Comparison of ENCODE assay signal across 8 cellular contexts in the genomic region with DNA sequence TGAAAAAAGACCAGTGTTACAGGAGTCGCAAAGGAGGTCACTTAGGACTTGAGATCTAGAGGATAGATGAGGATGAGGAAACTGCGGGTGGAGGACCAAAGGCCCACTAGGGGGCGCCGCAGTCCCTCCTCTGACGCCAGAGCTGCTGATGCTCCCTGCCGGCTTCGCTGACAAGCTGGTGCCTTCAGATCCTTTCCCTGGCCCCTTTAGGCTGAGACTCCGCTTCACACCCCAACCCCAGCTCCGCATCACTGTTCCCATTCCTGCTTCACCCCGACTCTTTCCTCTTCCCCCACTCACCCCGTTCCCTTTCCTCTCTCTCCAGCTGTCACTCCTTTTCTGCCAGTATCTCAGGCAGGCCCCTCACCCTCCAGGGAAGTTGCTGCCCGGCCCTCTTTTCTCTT. TPM values are rescaled to one million over a fixed set of nuclear protein-coding genes. Genes with fewer than 3 reads are reported as not detected.
DNase-seq lines count a peak whose midpoint lies in the region; ATAC-seq and TF ChIP-seq lines count a peak whose summit lies in the region.

No MANE protein-coding gene starts in this region.

- no peaks in the 10 kb centered on the region for H3K79me2 ChIP-seq in osteoblast (ENCODE audit: insufficient read depth, low read length)

- no peaks in the 10 kb centered on the region for H3K4me1 ChIP-seq in foreskin keratinocyte
- H3K4me1 ChIP-seq in osteoblast (ENCODE audit: insufficient read depth, low read length), result peaks cover 4% of the 10 kb centered on the region
- no peaks in the 10 kb centered on the region for H3K4me1 ChIP-seq in testis

- H3K27ac ChIP-seq in foreskin keratinocyte (no peak overlapping the region), osteoblast (ENCODE audit: low read depth, low read length) (no peak overlapping the region), testis (peak overlapping the region in 1 of 2 donors; percentile 23)

- TF ChIP-seq CTCF in foreskin keratinocyte (conservative IDR thresholded peaks at IDR 0.05) (peak; percentile 88), osteoblast (IDR thresholded peaks at IDR 0.05; ENCODE audit: extremely low read depth, low read depth, low read length) (peak; percentile 89), testis (IDR thresholded peaks at IDR 0.05) (peak; percentile 47 to 82 (median 79))

- DNase-seq in GM03348 (ENCODE audit: low spot score) (peak; percentile 91), MV-4-11 (lab: John Stamatoyannopoulos, UW) (peak; percentile 65), SK-MEL-5 (ENCODE audit: low read depth, low spot score) (peak; percentile 82), activated gamma-delta T cell treated with Interleukin-2 at 50 U/mL for 16 hours (peak; percentile 72), foreskin keratinocyte (no peak), osteoblast (ENCODE audit: insufficient read length, low spot score, missing footprints) (peak; percentile 100), testis (peak; percentile 90)

- no peaks in the 10 kb centered on the region for H4K20me1 ChIP-seq in osteoblast (ENCODE audit: insufficient read depth, low read length)

- intact Hi-C loops in testis (cut with DNase I; ENCODE audit: low total_unique reads), result no loop called here

- no peak overlapping the region for H2AFZ ChIP-seq in osteoblast (ENCODE audit: low read length)

- H3K4me2 ChIP-seq in osteoblast (ENCODE audit: insufficient read depth, low read length), result no peak overlapping the region

- H3K9me3 ChIP-seq in osteoblast (ENCODE audit: low read depth, low read length) (no peaks in the 10 kb centered on the region), testis (no peaks in the 10 kb centered on the region)

- ATAC-seq in foreskin keratinocyte, result peak; percentile 44
- no peak for ATAC-seq in GM21526 (IDR thresholded peaks at IDR 0.05; ENCODE audit: low FRiP score, unreplicated experiment)

- 37 to 38% methylated on average over 12 of the region's 12 CpGs for WGBS in testis, 2 donors

- H3K27me3 ChIP-seq in foreskin keratinocyte, result peaks cover 38% of the 10 kb centered on the region
- H3K27me3 ChIP-seq in osteoblast (ENCODE audit: insufficient read depth, low read length), result peaks cover 37% of the 10 kb centered on the region
- H3K27me3 ChIP-seq in testis, result no peaks in the 10 kb centered on the region

- H3K36me3 ChIP-seq in osteoblast (ENCODE audit: insufficient read depth, low read length), result no peaks in the 10 kb centered on the region
- no peaks in the 10 kb centered on the region for H3K36me3 ChIP-seq in testis (ENCODE audit: low read depth, missing control alignments)

- in situ Hi-C loops in SK-MEL-5 (cut with HindIII; ENCODE audit: low pct_unique_long_range_greater_than_20kb, low sequenced_read_pairs), result no loop called here

- H3K4me3 ChIP-seq in osteoblast (ENCODE audit: insufficient read depth, low read length) (no peak overlapping the region), testis (no peak overlapping the region)

- TF ChIP-seq POLR2A in testis (IDR thresholded peaks at IDR 0.05), result no peak

RNA-seq across cellular contexts. Expression of a gene that starts 4.3 kb away (rescaled TPM):
- total RNA-seq in SK-MEL-5 (2014; rRNA removed; shearing (Covaris generic)), result not detected in 2 replicates
- polyA plus RNA-seq in SK-MEL-5 (2015; cell fraction: cytosol; rRNA removed), result not detected in 2 replicates
- polyA plus RNA-seq in SK-MEL-5 (2015; cell fraction: nucleus; rRNA removed), result not detected in 2 replicates
- total RNA-seq in foreskin keratinocyte, result not detected in 2 replicates
- not detected in 2 replicates for polyA plus RNA-seq in foreskin keratinocyte
- total RNA-seq in osteoblast, result not detected in 2 replicates
- under 1 TPM; 0.55 to 0.68 TPM for total RNA-seq in testis
- 0.37 TPM for polyA plus RNA-seq in testis (ENCODE audit: insufficient read depth, low read depth, low replicate concordance)

RNA-seq across cellular contexts. Expression of a gene that starts 12.7 kb away (rescaled TPM):
- 142 and 146 TPM in 2 replicates for total RNA-seq in SK-MEL-5 (2014; rRNA removed; shearing (Covaris generic))
- polyA plus RNA-seq in SK-MEL-5 (2015; cell fraction: cytosol; rRNA removed), result 259 and 274 TPM in 2 replicates
- polyA plus RNA-seq in SK-MEL-5 (2015; cell fraction: nucleus; rRNA removed), result 74.6 and 95.1 TPM in 2 replicates
- 25.2 and 28.8 TPM in 2 replicates for total RNA-seq in foreskin keratinocyte
- 29.0 and 33.3 TPM in 2 replicates for polyA plus RNA-seq in foreskin keratinocyte
- total RNA-seq in osteoblast, result 18.0 and 19.9 TPM in 2 replicates
- 100 to 1,000 TPM; 104 to 119 TPM for total RNA-seq in testis
- polyA plus RNA-seq in testis (ENCODE audit: insufficient read depth, low read depth, low replicate concordance), result 79.8 TPM

RNA-seq across cellular contexts. Expression of a gene that starts 15.7 kb away (rescaled TPM):
- 0.11 and 0.26 TPM in 2 replicates for total RNA-seq in SK-MEL-5 (2014; rRNA removed; shearing (Covaris generic))
- polyA plus RNA-seq in SK-MEL-5 (2015; cell fraction: cytosol; rRNA removed), result 0.25 and 0.87 TPM in 2 replicates
- 0.78 and 7.7 TPM in 2 replicates for polyA plus RNA-seq in SK-MEL-5 (2015; cell fraction: nucleus; rRNA removed)
- total RNA-seq in foreskin keratinocyte (not detected in 2 replicates), osteoblast (not detected in 2 replicates), testis (1 to 10 TPM in 1 of 2 donors, under 1 TPM in 1; 0.79 to 1.5 TPM)
- polyA plus RNA-seq in foreskin keratinocyte (not detected in 2 replicates), testis (ENCODE audit: insufficient read depth, low read depth, low replicate concordance) (1.9 TPM)

RNA-seq across cellular contexts. Expression of a gene that starts 29.9 kb away (rescaled TPM):
- not detected in 2 replicates for total RNA-seq in SK-MEL-5 (2014; rRNA removed; shearing (Covaris generic))
- polyA plus RNA-seq in SK-MEL-5 (2015; cell fraction: cytosol; rRNA removed), result not detected in 2 replicates
- polyA plus RNA-seq in SK-MEL-5 (2015; cell fraction: nucleus; rRNA removed), result not detected in 2 replicates
- total RNA-seq in foreskin keratinocyte (not detected in 2 replicates), osteoblast (0.72 and 1.2 TPM in 2 replicates), testis (10 to 100 TPM; 14.2 to 27.9 TPM)
- polyA plus RNA-seq in foreskin keratinocyte (not detected in 2 replicates), testis (ENCODE audit: insufficient read depth, low read depth, low replicate concordance) (13.2 TPM)

RNA-seq across cellular contexts. Expression of a gene that starts 53.9 kb away (rescaled TPM):
- 6.3 and 6.4 TPM in 2 replicates for total RNA-seq in SK-MEL-5 (2014; rRNA removed; shearing (Covaris generic))
- polyA plus RNA-seq in SK-MEL-5 (2015; cell fraction: cytosol; rRNA removed), result 4.9 and 5.1 TPM in 2 replicates
- 11.1 and 13.3 TPM in 2 replicates for polyA plus RNA-seq in SK-MEL-5 (2015; cell fraction: nucleus; rRNA removed)
- 2.7 and 2.9 TPM in 2 replicates for total RNA-seq in foreskin keratinocyte
- 1.7 TPM in 2 replicates for polyA plus RNA-seq in foreskin keratinocyte
- total RNA-seq in osteoblast, result 7.2 and 7.4 TPM in 2 replicates
- 1 to 10 TPM; 5.1 to 6.5 TPM for total RNA-seq in testis
- 9.1 TPM for polyA plus RNA-seq in testis (ENCODE audit: insufficient read depth, low read depth, low replicate concordance)

Comparison
In these comparisons a context has a peak if more than half of its experiments do, and no peak if none do; other contexts are left out.
1. DNase-seq: peak in GM03348 (single experiment), MV-4-11 (single experiment), SK-MEL-5 (single experiment), activated gamma-delta T cell treated with Interleukin-2 at 50 U/mL for 16 hours (single experiment), osteoblast (single experiment) and testis (single experiment); none in foreskin keratinocyte (0 of 2).
2. Peak in every context shown above with its lines, with median percentiles within 50 percentile points of each other: CTCF ChIP-seq.